Comparison of ENCODE assay signal across 1 cellular context in genomic region chr6:1586861-1587450, GRCh38.
A peak's percentile ranks its signal among the peaks of the same experiment; 100 is the strongest.
TF ChIP-seq lines count a peak whose summit lies in the region.

No MANE protein-coding gene starts in this region.

TF ChIP-seq in K562, 482 proteins besides CTCF, POLR2A, EP300 and RAD21 (continued from another document):
- TF ChIP-seq ZBTB2 (IDR thresholded peaks at IDR 0.05) (no peak), MCM3 (IDR thresholded peaks at IDR 0.05) (peak; percentile 37; the same call in 1 of the 2 replicates)
